9 cellular contexts compared by ENCODE assay signal in genomic region chr12:1630081-1630826, GRCh38. TPM values are rescaled to one million over a fixed set of nuclear protein-coding genes. Genes with fewer than 3 reads are reported as not detected.
A peak's percentile ranks its signal among the peaks of the same experiment; 100 is the strongest.
DNase-seq lines count a peak whose midpoint lies in the region; ATAC-seq and TF ChIP-seq lines count a peak whose summit lies in the region.
"Had no signal": no experiment of that assay in that cellular context is flagged by ENCODE, and none has a peak within 500 bp of the region (broad histone marks: within the 10 kb centered on the region; RNA-seq: fewer than 3 reads in every experiment).

No MANE protein-coding gene starts in this region.

- H3K36me3 Mint-ChIP-seq in H9 (ENCODE audit: insufficient read depth in 1 of 3, low read depth in 3 of 3), result peaks cover 0 to 1% (median 0%) of the 10 kb centered on the region in 3 experiments; a peak in 1 of 7 replicates

- TF ChIP-seq CTCF in H9 (conservative IDR thresholded peaks at IDR 0.05), result no peak; the same call in 2 of the 3 replicates

- H4K5ac ChIP-seq in H9 (ENCODE audit: insufficient read length, low read depth, low read length), result no peak overlapping the region

- H3K9ac ChIP-seq in H9 (ENCODE audit: extremely low read depth, insufficient read length, low read length), result no peak overlapping the region
- H3K9ac ChIP-seq in duodenal mucosa (ENCODE audit: low read depth in 1 of 2, low read length in 2 of 2), result peak overlapping the region in 1 of 2 donors; percentile 32
- peak overlapping the region; percentile 61 for H3K9ac ChIP-seq in mesenchymal stem cell (ENCODE audit: low read length)

- H2AK5ac ChIP-seq in H9 (ENCODE audit: insufficient read length, low read length) (no peak overlapping the region), mesenchymal stem cell (ENCODE audit: low read length, severe bottlenecking) (peak overlapping the region; percentile 2)

- no peak overlapping the region for H3K56ac ChIP-seq in H9 (ENCODE audit: insufficient read length, low read depth, low read length)

- H2BK20ac ChIP-seq in H9 (ENCODE audit: low read depth, low read length, poor library complexity, severe bottlenecking), result no peak overlapping the region

- no peak overlapping the region for H3K23ac ChIP-seq in H9 (ENCODE audit: insufficient read length, low read depth, low read length)
- H3K23ac ChIP-seq in mesenchymal stem cell (ENCODE audit: low read length in 2 of 2), result peak overlapping the region in 1 of 2 experiments; percentile 77

- H3K18ac ChIP-seq in H9 (ENCODE audit: insufficient read length, low read depth, low read length) (no peak overlapping the region), mesenchymal stem cell (ENCODE audit: low read depth in 1 of 2, low read length in 2 of 2) (peak overlapping the region; percentile 38 to 85)

- no peak overlapping the region for H4K91ac ChIP-seq in H9 (ENCODE audit: insufficient read length, low read depth, low read length)
- no peak overlapping the region for H4K91ac ChIP-seq in mesenchymal stem cell (ENCODE audit: low read length)

- H2AFZ ChIP-seq in H9 (ENCODE audit: low read length) (no peak overlapping the region), mesenchymal stem cell (ENCODE audit: low read depth, low read length) (peak overlapping the region; percentile 21)

- DNase-seq in Ammon's horn (ENCODE audit: low spot score) (peak; percentile 62), H9 (peak; percentile 78), SW480 (ENCODE audit: low spot score) (peak; percentile 85), mesenchymal stem cell (peak; percentile 48), KBM-7 (no peak)

- H4K20me1 ChIP-seq in H9 (ENCODE audit: control insufficient read depth, insufficient read depth, insufficient read length), result no peaks in the 10 kb centered on the region

- peaks cover 91% of the 10 kb centered on the region for H3K27me3 Mint-ChIP-seq in H9 (ENCODE audit: low read depth)

- ATAC-seq in GM19324 (IDR thresholded peaks at IDR 0.05; ENCODE audit: low FRiP score, unreplicated experiment), result no peak

- peaks cover 14% of the 10 kb centered on the region for H3K23me2 ChIP-seq in H9 (ENCODE audit: insufficient read length, low read depth, low read length, poor library complexity, severe bottlenecking)

- H3K14ac ChIP-seq in H9 (ENCODE audit: insufficient read depth, low read length), result no peak overlapping the region
- no peak overlapping the region for H3K14ac ChIP-seq in mesenchymal stem cell (ENCODE audit: low read length in 2 of 2)

- H3K27ac ChIP-seq in H9 (ENCODE audit: insufficient read length, low read depth, low read length), result no peak overlapping the region
- no peak overlapping the region for H3K27ac ChIP-seq in duodenal mucosa (ENCODE audit: low read depth, low read length)
- H3K27ac ChIP-seq in mesenchymal stem cell (ENCODE audit: low read length, poor library complexity, severe bottlenecking), result no peak overlapping the region
- peak overlapping the region; percentile 27 for H3K27ac ChIP-seq in thymus (ENCODE audit: low read depth)

- H3K4me1 Mint-ChIP-seq in H9, result peaks cover 45 to 60% of the 10 kb centered on the region in 2 experiments

- H2BK5ac ChIP-seq in H9 (ENCODE audit: insufficient read length, low read length) (no peak overlapping the region), mesenchymal stem cell (ENCODE audit: low read depth, low read length, poor library complexity, severe bottlenecking) (no peak overlapping the region)

- H3K4me3 ChIP-seq in duodenal mucosa (ENCODE audit: low read depth in 1 of 2, low read length in 2 of 2), result peak overlapping the region; percentile 24 to 60
- H3K4me3 ChIP-seq in mesenchymal stem cell (ENCODE audit: insufficient read depth in 1 of 2, low read depth in 1 of 2, low read length in 2 of 2), result peak overlapping the region; percentile 53 to 73
- H3K4me3 ChIP-seq in thymus (ENCODE audit: low read length), result peak overlapping the region; percentile 32

- H3K36me3 ChIP-seq in duodenal mucosa (ENCODE audit: control insufficient read depth in 1 of 2, insufficient read depth in 2 of 2, low read length in 2 of 2), result no peaks in the 10 kb centered on the region
- peaks cover 12 to 43% of the 10 kb centered on the region in 2 experiments for H3K36me3 ChIP-seq in mesenchymal stem cell (ENCODE audit: control insufficient read depth in 1 of 2, insufficient read depth in 2 of 2, low read depth in 1 of 2, low read length in 2 of 2)
- H3K36me3 ChIP-seq in thymus (ENCODE audit: control insufficient read depth, insufficient read depth), result no peaks in the 10 kb centered on the region

- no peak overlapping the region for H2BK12ac ChIP-seq in H9 (ENCODE audit: insufficient read length, low read depth, low read length)
- H2BK12ac ChIP-seq in mesenchymal stem cell (ENCODE audit: low read length in 2 of 2), result peak overlapping the region in 1 of 2 experiments; percentile 47

- peak overlapping the region; percentile 60 to 86 for H3K4me3 Mint-ChIP-seq in H9

- H3K27me3 ChIP-seq in H9 (ENCODE audit: insufficient read depth, low read length) (peaks cover 32% of the 10 kb centered on the region; the same call in 1 of the 2 replicates), duodenal mucosa (ENCODE audit: control insufficient read depth in 1 of 2, insufficient read depth in 2 of 2, low read length in 2 of 2) (peaks cover 8% of the 10 kb centered on the region in 2 donors), mesenchymal stem cell (ENCODE audit: control insufficient read depth in 1 of 2, insufficient read depth in 1 of 2, low read length in 2 of 2) (peaks cover 0 to 8% of the 10 kb centered on the region in 2 experiments), thymus (ENCODE audit: control insufficient read depth, insufficient read depth) (peaks cover 43% of the 10 kb centered on the region)

- H3K79me2 ChIP-seq in H9 (ENCODE audit: insufficient read depth, low read length), result no peaks in the 10 kb centered on the region

- H3K4me1 ChIP-seq in H9 (ENCODE audit: insufficient read depth, low read length) (peaks cover 2% of the 10 kb centered on the region), duodenal mucosa (ENCODE audit: control insufficient read depth in 1 of 2, insufficient read depth in 2 of 2, low read length in 2 of 2) (peaks cover 22 to 33% of the 10 kb centered on the region in 2 donors), mesenchymal stem cell (ENCODE audit: control insufficient read depth, insufficient read depth, low read depth, low read length) (peaks cover 31% of the 10 kb centered on the region), thymus (ENCODE audit: control insufficient read depth, insufficient read depth, low read length) (no peaks in the 10 kb centered on the region)

- H2BK15ac ChIP-seq in H9 (ENCODE audit: low read depth, low read length) (no peak overlapping the region), mesenchymal stem cell (ENCODE audit: low read depth, poor library complexity, severe bottlenecking) (no peak overlapping the region)

- peaks cover 0 to 4% of the 10 kb centered on the region in 2 experiments; a peak in 1 of 5 replicates for H3K9me3 Mint-ChIP-seq in H9

- H3K4me2 ChIP-seq in H9 (ENCODE audit: insufficient read depth, insufficient read length, low read length) (peak overlapping the region; percentile 65), mesenchymal stem cell (ENCODE audit: low read length, poor library complexity, severe bottlenecking) (peak overlapping the region; percentile 96)

- H3K79me1 ChIP-seq in H9 (ENCODE audit: insufficient read depth, low read depth, low read length, poor library complexity, severe bottlenecking) (no peaks in the 10 kb centered on the region), mesenchymal stem cell (replicated peaks; ENCODE audit: low read length, poor library complexity, severe bottlenecking) (peaks cover 19% of the 10 kb centered on the region)

- H4K8ac ChIP-seq in H9 (replicated peaks; ENCODE audit: insufficient read length, low read depth, low read length) (no peak overlapping the region), mesenchymal stem cell (ENCODE audit: low read length) (no peak overlapping the region)

- no peak overlapping the region for H2BK120ac ChIP-seq in H9 (ENCODE audit: low read depth, low read length, poor library complexity, severe bottlenecking)
- H2BK120ac ChIP-seq in mesenchymal stem cell (ENCODE audit: low read depth, low read length), result no peak overlapping the region

- H3K4ac ChIP-seq in H9 (ENCODE audit: low read depth, low read length), result no peak overlapping the region
- no peak overlapping the region for H3K4ac ChIP-seq in mesenchymal stem cell (ENCODE audit: low read depth in 1 of 2, low read length in 2 of 2)

- H3K9me3 ChIP-seq in H9 (ENCODE audit: control insufficient read depth, low read depth, low read length) (no peaks in the 10 kb centered on the region), duodenal mucosa (ENCODE audit: control insufficient read depth in 1 of 2, low read length in 2 of 2) (no peaks in the 10 kb centered on the region), mesenchymal stem cell (ENCODE audit: control insufficient read depth, low read length) (no peaks in the 10 kb centered on the region), thymus (ENCODE audit: control insufficient read depth) (no peaks in the 10 kb centered on the region)

- no peak overlapping the region for H3T11ph ChIP-seq in H9 (ENCODE audit: low read length)

- in situ Hi-C loops in KBM-7 (cut with MboI; ENCODE audit: low pct_unique_long_range_greater_than_20kb, low sequenced_read_pairs), result no loop called here

- H3K27ac Mint-ChIP-seq in H9, result peak overlapping the region in 1 of 3 experiments; percentile 78; a peak in 1 of 7 replicates

- no CpG with 5 or more reads among the region's 60 CpGs for WGBS in H9 (ENCODE audit: extremely low coverage, insufficient read length, low lambda C conversion rate)
- WGBS in mesenchymal stem cell, result 1% methylated on average over 54 of the region's 60 CpGs
- WGBS in thymus, result under 1% methylated on average over 60 of the region's 60 CpGs

RNA-seq across cellular contexts. Expression of gene WNT5B, which starts 1.2 kb away (rescaled TPM):
- 0.61 and 1.5 TPM in 2 replicates for total RNA-seq in H9 (2021)
- 14.1 TPM for polyA plus RNA-seq in mesenchymal stem cell (2013, experiment 1 of 2)
- polyA plus RNA-seq in mesenchymal stem cell (2013, experiment 2 of 2), result 16.0 TPM
- polyA plus RNA-seq in thymus, result 4.1 TPM
- total RNA-seq: pulmonary artery endothelial cell had no signal

RNA-seq across cellular contexts. Expression of gene FBXL14, which starts 35.9 kb away (rescaled TPM):
- total RNA-seq in H9 (2021), result 15.6 and 16.0 TPM in 2 replicates
- polyA plus RNA-seq in mesenchymal stem cell (2013, experiment 1 of 2), result 4.3 TPM
- polyA plus RNA-seq in mesenchymal stem cell (2013, experiment 2 of 2), result 4.7 TPM
- polyA plus RNA-seq in thymus, result 7.6 TPM
